In the genomic region with DNA sequence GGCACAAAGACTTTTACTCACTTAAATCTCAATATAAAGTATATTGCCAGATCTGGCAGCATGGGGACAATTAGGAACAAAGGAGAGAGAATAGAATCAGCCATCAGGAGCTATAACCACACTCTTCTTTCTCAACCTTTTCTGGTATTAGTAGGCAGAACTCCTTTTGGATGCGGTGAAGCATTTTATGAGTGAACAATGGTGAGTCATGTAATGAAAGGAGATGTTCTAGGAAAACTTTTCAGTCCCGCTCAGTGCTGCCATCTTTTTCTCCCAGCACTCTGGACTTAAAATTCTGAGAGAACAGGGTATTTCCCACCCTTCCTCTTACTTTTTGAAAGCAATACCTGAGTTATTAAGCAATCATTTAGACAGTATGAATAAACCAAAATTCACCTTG, we compare ENCODE assay signal across 17 cellular contexts. TPM values are rescaled to one million over a fixed set of nuclear protein-coding genes. Genes with fewer than 3 reads are reported as not detected.
DNase-seq lines count a peak whose midpoint lies in the region; ATAC-seq, FAIRE-seq and TF ChIP-seq lines count a peak whose summit lies in the region.
"Had no signal": no experiment of that assay in that cellular context is flagged by ENCODE, and none has a peak within 500 bp of the region (broad histone marks: within the 10 kb centered on the region; RNA-seq: fewer than 3 reads in every experiment).

No MANE protein-coding gene starts in this region.

- no peak for TF ChIP-seq EP300 in SK-N-SH (IDR thresholded peaks at IDR 0.05; ENCODE audit: borderline replicate concordance in 1 of 2, low read depth in 1 of 2, low read length in 1 of 2)
- TF ChIP-seq EP300 in HepG2 (IDR thresholded peaks at IDR 0.05; ENCODE audit: low read depth in 2 of 2, low read length in 2 of 2) = no peak
- TF ChIP-seq EP300 in HepG2 (CRISPR knock-in tag; IDR thresholded peaks at IDR 0.05; ENCODE audit: borderline replicate concordance) = no peak

- no peaks in the 10 kb centered on the region; a peak in 1 of 4 replicates for H3K4me1 ChIP-seq in SK-N-SH (ENCODE audit: control insufficient read depth in 1 of 2, insufficient read depth in 2 of 2, low read depth in 1 of 2, low read length in 1 of 2)
- no peaks in the 10 kb centered on the region for H3K4me1 ChIP-seq in HepG2 (ENCODE audit: insufficient read depth, low read length)
- H3K4me1 ChIP-seq: body of pancreas, prostate gland had no signal

- H3K79me2 ChIP-seq in SK-N-SH (ENCODE audit: insufficient read depth) (peaks cover 19% of the 10 kb centered on the region), HepG2 (ENCODE audit: insufficient read depth, low read length) (no peaks in the 10 kb centered on the region)

- TF ChIP-seq POLR2A in HepG2 (IDR thresholded peaks at IDR 0.05; ENCODE audit: insufficient read depth in 1 of 2, low read depth in 2 of 2, low read length in 2 of 2) = no peak

- intact Hi-C loops in HepG2 (cut with micrococcal nuclease; ENCODE audit: unreplicated experiment) = no loop called here

- 91% methylated on average over 2 of the region's 2 CpGs for WGBS in SK-N-SH (ENCODE audit: low lambda C conversion rate)
- WGBS in HepG2 (ENCODE audit: low lambda C conversion rate) = 98% methylated on average over 2 of the region's 2 CpGs

- no peak for TF ChIP-seq CTCF in SK-N-SH (IDR thresholded peaks at IDR 0.05)
- no peak for TF ChIP-seq CTCF in RWPE1 (conservative IDR thresholded peaks at IDR 0.05; ENCODE audit: low read depth)
- no peak for TF ChIP-seq CTCF in fibroblast of mammary gland (conservative IDR thresholded peaks at IDR 0.05; ENCODE audit: control insufficient read depth, insufficient read depth, low read depth, low read length)
- TF ChIP-seq CTCF in HepG2 (CRISPR knock-in tag; IDR thresholded peaks at IDR 0.05) = no peak

- H3K27me3 ChIP-seq in SK-N-SH (ENCODE audit: insufficient read depth) = no peaks in the 10 kb centered on the region
- no peaks in the 10 kb centered on the region for H3K27me3 ChIP-seq in HepG2 (ENCODE audit: control insufficient read depth in 1 of 2, insufficient read depth in 2 of 2, low read length in 2 of 2)
- H3K27me3 ChIP-seq: body of pancreas had no signal

- H3K4me2 ChIP-seq in SK-N-SH (no peak overlapping the region), HepG2 (ENCODE audit: low read depth, low read length) (no peak overlapping the region)
- H3K4me2 ChIP-seq: GM23338 had no signal

- H3K9me3 ChIP-seq in SK-N-SH (no peaks in the 10 kb centered on the region), HepG2 (ENCODE audit: low read length) (no peaks in the 10 kb centered on the region)
- H3K9me3 ChIP-seq: body of pancreas, prostate gland had no signal

- no TSS peak for BruUV-seq in HepG2 (replicated peaks; lab: Mats Ljungman, UMichigan)

- CTCF ChIA-PET in SK-N-SH (lab: Yijun Ruan, JAX) (interaction anchor here (3.4 kb wide), 1 partner anchor 10 kb away, joined by 12 read pairs; no protein-coding TSS in a partner anchor), RWPE1 (lab: Yijun Ruan, JAX) (no interaction called here), HepG2 (lab: Yijun Ruan, JAX; ENCODE audit: low intra/inter-chr PET ratio, low total read pairs) (no interaction called here)

- peaks cover 9% of the 10 kb centered on the region for H3F3A ChIP-seq in SK-N-SH (replicated peaks; ENCODE audit: insufficient read depth)

- no peak overlapping the region for H3K4me3 ChIP-seq in SK-N-SH (ENCODE audit: low read depth in 2 of 2, low read length in 1 of 2)
- no peak overlapping the region for H3K4me3 ChIP-seq in fibroblast of mammary gland (ENCODE audit: control insufficient read depth, low read depth, low read length)
- H3K4me3 ChIP-seq in HepG2 (replicated peaks in 1 of 3; ENCODE audit: insufficient read depth in 1 of 3, low read depth in 2 of 3, low read length in 3 of 3) = no peak overlapping the region
- H3K4me3 ChIP-seq: body of pancreas, GM23338, prostate gland had no signal

- H3K9ac ChIP-seq in SK-N-SH = no peak overlapping the region
- no peak overlapping the region for H3K9ac ChIP-seq in HepG2 (ENCODE audit: insufficient read depth, low read depth, low read length)

- FAIRE-seq in urothelium cell line (lab: Jason Lieb, UNC) (no peak), HepG2 (lab: Jason Lieb, UNC) (no peak)
- FAIRE-seq: A204.1 had no signal

- 0 out of 2 replicates have a peak, but pooled peaks cover 3% of the 10 kb centered on the region for H3K9me2 ChIP-seq in SK-N-SH

- ATAC-seq in SK-N-SH treated with all-trans-retinoic acid at 6 μM for 48 hours (no peak), HG02678 (IDR thresholded peaks at IDR 0.05; ENCODE audit: unreplicated experiment) (no peak), HepG2 (no peak)
- ATAC-seq: body of pancreas, GM23338, left ventricle myocardium superior had no signal

- TF ChIP-seq RAD21 in SK-N-SH (IDR thresholded peaks at IDR 0.05; ENCODE audit: low read length) (no peak), HepG2 (CRISPR knock-in tag; IDR thresholded peaks at IDR 0.05) (no peak)

- H3K36me3 ChIP-seq in SK-N-SH (replicated peaks in 1 of 2; ENCODE audit: control insufficient read depth in 1 of 2, insufficient read depth in 2 of 2, low read length in 1 of 2) = peaks cover 24 to 27% of the 10 kb centered on the region in 2 experiments
- H3K36me3 ChIP-seq in HepG2 (replicated peaks in 1 of 2; ENCODE audit: control insufficient read depth in 1 of 2, insufficient read depth in 2 of 2, low read length in 2 of 2) = peaks cover 4 to 9% of the 10 kb centered on the region in 2 experiments; a peak in 4 of 5 replicates
- H3K36me3 ChIP-seq: prostate gland had no signal

- POLR2A ChIA-PET in SK-N-SH (lab: Yijun Ruan, JAX) (no interaction called here), RWPE1 (lab: Yijun Ruan, JAX; ENCODE audit: low non-redundant PET) (no interaction called here), HepG2 (lab: Yijun Ruan, JAX) (no interaction called here)

- H4K20me1 ChIP-seq in SK-N-SH (ENCODE audit: insufficient read depth) (no peaks in the 10 kb centered on the region), HepG2 (ENCODE audit: insufficient read depth, low read length) (no peaks in the 10 kb centered on the region)

- H2AFZ ChIP-seq in SK-N-SH (ENCODE audit: low read depth) = no peak overlapping the region
- no peak overlapping the region for H2AFZ ChIP-seq in HepG2 (ENCODE audit: low read length)
- H2AFZ ChIP-seq: GM23338 had no signal

- H3K27ac ChIP-seq in SK-N-SH (ENCODE audit: low read depth in 2 of 2, low read length in 1 of 2) (no peak overlapping the region), RWPE1 (no peak overlapping the region), HepG2 (ENCODE audit: extremely low read length, insufficient read depth, low read length) (no peak overlapping the region)
- H3K27ac ChIP-seq: body of pancreas, prostate gland, VCaP had no signal

- in situ Hi-C loops in HepG2 (cut with HindIII; ENCODE audit: extremely low pct_ligation_motif_present, low pct_unique_long_range_greater_than_20kb) = no loop called here

- no peak for DNase-seq in SK-N-SH
- DNase-seq in RWPE1 (ENCODE audit: low spot score) = peak; percentile 38
- peak; percentile 71 for DNase-seq in fibroblast of mammary gland (ENCODE audit: low read depth)
- peak; percentile 13 for DNase-seq in urothelium cell line (ENCODE audit: low spot score)
- no peak for DNase-seq in SW480 (ENCODE audit: low spot score)
- no peak for DNase-seq in HepG2 (ENCODE audit: low spot score)
- DNase-seq: activated CD8-positive, alpha-beta memory T cell treated with anti-CD3 and anti-CD28 coated beads for 24 hours; body of pancreas; left ventricle myocardium superior; naive B cell; substantia nigra had no signal

RNA-seq across cellular contexts. Expression of a gene that starts 32.2 kb away (rescaled TPM):
- polyA plus RNA-seq in SK-N-SH (2012; rRNA removed) (5.7 and 6.4 TPM in 2 replicates), HepG2 (2011; rRNA removed) (8.6 and 11.7 TPM in 2 replicates)
- polyA plus RNA-seq in SK-N-SH (2012; cell fraction: cytosol; rRNA removed) = 8.2 and 18.3 TPM in 2 replicates
- polyA plus RNA-seq in SK-N-SH (2012; cell fraction: nucleus; rRNA removed) = 2.0 and 5.1 TPM in 2 replicates
- 23.1 and 26.8 TPM in 2 replicates for total RNA-seq in HepG2 (2016; rRNA removed; fragmentation: Illumina TruSeq; extraction: Trizol)
- 5.4 and 7.7 TPM in 2 replicates for total RNA-seq in HepG2 (2016; cell fraction: cytosol; rRNA removed; fragmentation: Illumina TruSeq; extraction: Trizol; ENCODE audit: low read depth)
- 21.3 and 27.5 TPM in 2 replicates for total RNA-seq in HepG2 (2016; cell fraction: insoluble cytoplasmic fraction; rRNA removed; fragmentation: Illumina TruSeq; extraction: Trizol)
- total RNA-seq in HepG2 (2016; cell fraction: membrane; rRNA removed; fragmentation: Illumina TruSeq; extraction: Trizol) = 24.3 and 26.4 TPM in 2 replicates
- 11.8 and 13.5 TPM in 2 replicates for total RNA-seq in HepG2 (2016; cell fraction: nucleus; rRNA removed; fragmentation: Illumina TruSeq; extraction: Trizol)
- polyA plus RNA-seq in HepG2 (2011; cell fraction: cytosol; rRNA removed) = 2.6 and 4.0 TPM in 2 replicates
- 2.6 and 5.8 TPM in 2 replicates for polyA plus RNA-seq in HepG2 (2011; cell fraction: nucleus; rRNA removed)
- 9.9 and 13.0 TPM in 2 replicates for polyA plus RNA-seq in HepG2 (2012)
- 10.7 and 12.2 TPM in 2 replicates for polyA plus RNA-seq in HepG2 (2016; cell fraction: cytosol; fragmentation: Illumina TruSeq; extraction: Trizol; ENCODE audit: low read depth)
- 23.9 and 24.5 TPM in 2 replicates for polyA plus RNA-seq in HepG2 (2016; cell fraction: insoluble cytoplasmic fraction; fragmentation: Illumina TruSeq; extraction: Trizol; ENCODE audit: low read depth)
- polyA plus RNA-seq in HepG2 (2016; cell fraction: membrane; fragmentation: Illumina TruSeq; extraction: Trizol; ENCODE audit: low read depth) = 19.9 and 21.8 TPM in 2 replicates
- 11.0 and 14.0 TPM in 2 replicates for polyA plus RNA-seq in HepG2 (2016; cell fraction: nucleus; fragmentation: Illumina TruSeq; extraction: Trizol; ENCODE audit: insufficient read depth, low read depth)
- polyA minus RNA-seq in HepG2 (2011; rRNA and poly(A)+ RNA removed; ENCODE audit: low replicate concordance) = 3.7 and 6.9 TPM in 2 replicates
- 9.6 and 11.5 TPM in 2 replicates for polyA minus RNA-seq in HepG2 (2011; cell fraction: cytosol; rRNA and poly(A)+ RNA removed)
- 16.8 and 20.2 TPM in 2 replicates for polyA minus RNA-seq in HepG2 (2011; cell fraction: nucleus; rRNA and poly(A)+ RNA removed)

RNA-seq across cellular contexts. Expression of a gene that starts 34.1 kb away (rescaled TPM):
- polyA plus RNA-seq in SK-N-SH (2012; rRNA removed) = 34.7 and 35.6 TPM in 2 replicates
- 50.4 and 59.5 TPM in 2 replicates for polyA plus RNA-seq in SK-N-SH (2012; cell fraction: cytosol; rRNA removed)
- 20.1 and 20.2 TPM in 2 replicates for polyA plus RNA-seq in SK-N-SH (2012; cell fraction: nucleus; rRNA removed)
- total RNA-seq in HepG2 (2016; rRNA removed; fragmentation: Illumina TruSeq; extraction: Trizol) = 9.7 and 14.8 TPM in 2 replicates
- 2.8 and 3.6 TPM in 2 replicates for total RNA-seq in HepG2 (2016; cell fraction: cytosol; rRNA removed; fragmentation: Illumina TruSeq; extraction: Trizol; ENCODE audit: low read depth)
- total RNA-seq in HepG2 (2016; cell fraction: insoluble cytoplasmic fraction; rRNA removed; fragmentation: Illumina TruSeq; extraction: Trizol) = 9.9 and 13.5 TPM in 2 replicates
- total RNA-seq in HepG2 (2016; cell fraction: membrane; rRNA removed; fragmentation: Illumina TruSeq; extraction: Trizol) = 3.9 and 4.5 TPM in 2 replicates
- total RNA-seq in HepG2 (2016; cell fraction: nucleus; rRNA removed; fragmentation: Illumina TruSeq; extraction: Trizol) = 12.3 and 18.8 TPM in 2 replicates
- 9.5 and 12.4 TPM in 2 replicates for polyA plus RNA-seq in HepG2 (2011; rRNA removed)
- polyA plus RNA-seq in HepG2 (2011; cell fraction: cytosol; rRNA removed) = 6.1 and 7.1 TPM in 2 replicates
- polyA plus RNA-seq in HepG2 (2011; cell fraction: nucleus; rRNA removed) = 2.9 and 3.0 TPM in 2 replicates
- 13.3 and 20.2 TPM in 2 replicates for polyA plus RNA-seq in HepG2 (2012)
- 5.2 and 5.3 TPM in 2 replicates for polyA plus RNA-seq in HepG2 (2016; cell fraction: cytosol; fragmentation: Illumina TruSeq; extraction: Trizol; ENCODE audit: low read depth)
- polyA plus RNA-seq in HepG2 (2016; cell fraction: insoluble cytoplasmic fraction; fragmentation: Illumina TruSeq; extraction: Trizol; ENCODE audit: low read depth) = 10.5 and 13.7 TPM in 2 replicates
- 3.5 and 4.7 TPM in 2 replicates for polyA plus RNA-seq in HepG2 (2016; cell fraction: membrane; fragmentation: Illumina TruSeq; extraction: Trizol; ENCODE audit: low read depth)
- 20.0 and 26.2 TPM in 2 replicates for polyA plus RNA-seq in HepG2 (2016; cell fraction: nucleus; fragmentation: Illumina TruSeq; extraction: Trizol; ENCODE audit: insufficient read depth, low read depth)
- polyA minus RNA-seq in HepG2 (2011; rRNA and poly(A)+ RNA removed; ENCODE audit: low replicate concordance) = 0.89 and 1.8 TPM in 2 replicates
- polyA minus RNA-seq in HepG2 (2011; cell fraction: cytosol; rRNA and poly(A)+ RNA removed) = 5.3 and 5.9 TPM in 2 replicates
- polyA minus RNA-seq in HepG2 (2011; cell fraction: nucleus; rRNA and poly(A)+ RNA removed) = 6.0 and 9.4 TPM in 2 replicates

Comparison
In these comparisons a context has a peak if more than half of its experiments do, and no peak if none do; other contexts are left out.
1. DNase-seq: peak in RWPE1 (single experiment), fibroblast of mammary gland (single experiment) and urothelium cell line (single experiment); none in SK-N-SH (single experiment), SW480 (single experiment) and HepG2 (single experiment).